ENCODE assay signal across 10 cellular contexts in the genomic region with DNA sequence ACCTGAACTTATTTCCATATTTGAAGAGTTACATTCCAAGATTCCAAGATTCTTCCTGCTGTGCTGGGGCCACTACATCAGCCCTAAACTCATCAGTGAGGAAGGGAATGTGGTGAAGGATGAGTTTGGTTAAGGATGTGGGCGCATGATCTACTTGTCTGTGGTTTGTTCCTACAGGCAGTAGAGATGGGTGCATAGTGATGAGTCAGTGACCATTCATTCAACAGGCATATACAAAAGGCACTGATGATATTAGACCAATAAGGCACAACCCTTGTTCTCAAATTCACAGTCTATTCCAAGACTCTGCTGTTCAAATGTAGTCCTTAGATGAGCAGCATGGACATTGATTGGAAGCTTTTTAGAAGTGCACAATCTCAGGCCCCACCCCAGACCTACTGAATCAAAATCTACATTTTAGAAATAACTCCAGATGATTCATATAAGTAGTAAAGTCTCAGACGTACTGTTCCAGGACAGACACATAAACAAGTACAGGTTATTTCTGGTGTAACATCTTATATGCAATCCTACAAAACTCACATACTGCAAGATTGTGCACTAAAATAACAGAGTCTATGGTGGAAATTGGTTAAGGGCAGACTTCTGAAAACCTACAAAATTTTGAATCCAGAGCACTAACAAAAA. TPM values are rescaled to one million over a fixed set of nuclear protein-coding genes. Genes with fewer than 3 reads are reported as not detected.
DNase-seq lines count a peak whose midpoint lies in the region; ATAC-seq and TF ChIP-seq lines count a peak whose summit lies in the region.
"Had no signal": no experiment of that assay in that cellular context is flagged by ENCODE, and none has a peak within 500 bp of the region (broad histone marks: within the 10 kb centered on the region; RNA-seq: fewer than 3 reads in every experiment).

No MANE protein-coding gene starts in this region.

- H3K4me3 Mint-ChIP-seq in activated CD4-positive, alpha-beta memory T cell treated with anti-CD3 and anti-CD28 coated beads, Interleukin-2, amount 10 ng/mL, durations not matched to agents 7 days and 5 days: no peak overlapping the region

- DNase-seq in AG09309 (ENCODE audit: low read depth) (peak; percentile 69), HK-2 (ENCODE audit: unreplicated experiment) (peak; percentile 33), foreskin melanocyte (peak; percentile 82), DMS53 treated with DMSO at 0.1 percent for 48 hours (lab: John Stamatoyannopoulos, UW; ENCODE audit: unreplicated experiment) (no peak)
- peak; percentile 43 for DNase-seq in activated CD4-positive, alpha-beta memory T cell treated with anti-CD3 and anti-CD28 coated beads, Interleukin-2, amount 10 ng/mL, durations not matched to agents 7 days and 5 days
- DNase-seq: NCI-H2171, retina had no signal

- H3K4me1 Mint-ChIP-seq in activated CD4-positive, alpha-beta memory T cell treated with anti-CD3 and anti-CD28 coated beads, Interleukin-2, amount 10 ng/mL, durations not matched to agents 7 days and 5 days: peaks cover 14% of the 10 kb centered on the region

- TF ChIP-seq CTCF in AG09309 (IDR thresholded peaks at IDR 0.05; ENCODE audit: control insufficient read depth, insufficient read depth, low read depth, low read length, missing control alignments): no peak

- H3K4me3 ChIP-seq in AG09309 (ENCODE audit: control insufficient read depth, low read depth, low read length): no peak overlapping the region

- ATAC-seq in HG02798 (IDR thresholded peaks at IDR 0.05; ENCODE audit: poor library complexity, unreplicated experiment): no peak
- ATAC-seq in HG03432 (IDR thresholded peaks at IDR 0.05; ENCODE audit: unreplicated experiment): no peak
- no peak for ATAC-seq in GM19452 (IDR thresholded peaks at IDR 0.05; ENCODE audit: unreplicated experiment)

- CTCF ChIA-PET in activated CD4-positive, alpha-beta memory T cell treated with anti-CD3 and anti-CD28 coated beads, Interleukin-2, amount 10 ng/mL, durations not matched to agents 7 days and 5 days (lab: Charles Lee): no interaction called here

- POLR2A ChIA-PET in activated CD4-positive, alpha-beta memory T cell treated with anti-CD3 and anti-CD28 coated beads, Interleukin-2, amount 10 ng/mL, durations not matched to agents 7 days and 5 days (lab: Charles Lee): interaction anchor here (1.0 kb wide), 1 partner anchor 30 kb away, joined by 3 read pairs; no protein-coding TSS in a partner anchor

- H3K27me3 Mint-ChIP-seq in activated CD4-positive, alpha-beta memory T cell treated with anti-CD3 and anti-CD28 coated beads, Interleukin-2, amount 10 ng/mL, durations not matched to agents 7 days and 5 days: no peaks in the 10 kb centered on the region

- no peaks in the 10 kb centered on the region for H3K36me3 Mint-ChIP-seq in activated CD4-positive, alpha-beta memory T cell treated with anti-CD3 and anti-CD28 coated beads, Interleukin-2, amount 10 ng/mL, durations not matched to agents 7 days and 5 days (ENCODE audit: low read depth)

- H3K27ac Mint-ChIP-seq in activated CD4-positive, alpha-beta memory T cell treated with anti-CD3 and anti-CD28 coated beads, Interleukin-2, amount 10 ng/mL, durations not matched to agents 7 days and 5 days: no peak overlapping the region

- H3K9me3 Mint-ChIP-seq in activated CD4-positive, alpha-beta memory T cell treated with anti-CD3 and anti-CD28 coated beads, Interleukin-2, amount 10 ng/mL, durations not matched to agents 7 days and 5 days: no peaks in the 10 kb centered on the region

RNA-seq across cellular contexts. Expression of a gene that starts 47.7 kb away (rescaled TPM):
- total RNA-seq in activated CD4-positive, alpha-beta memory T cell treated with anti-CD3 and anti-CD28 coated beads, Interleukin-2, amount 10 ng/mL, durations not matched to agents 7 days and 5 days: 1 to 10 TPM; 5.9 to 6.7 TPM

RNA-seq across cellular contexts. Expression of a gene that starts 50.3 kb away (rescaled TPM):
- 10 to 100 TPM; 56.9 to 60.4 TPM for total RNA-seq in activated CD4-positive, alpha-beta memory T cell treated with anti-CD3 and anti-CD28 coated beads, Interleukin-2, amount 10 ng/mL, durations not matched to agents 7 days and 5 days
